Comparison of ENCODE assay signal across 8 cellular contexts in genomic region chr17:21252875-21253645, GRCh38. TPM values are rescaled to one million over a fixed set of nuclear protein-coding genes. Genes with fewer than 3 reads are reported as not detected.
DNase-seq lines count a peak whose midpoint lies in the region; ATAC-seq and TF ChIP-seq lines count a peak whose summit lies in the region.

NATD1 (minus strand) TSS chr17:21253410; CDS start chr17:21253264, 146 bp downstream.

- H3K4me1 ChIP-seq in CD8-positive, alpha-beta T cell (ENCODE audit: insufficient read depth, low read length) = peaks cover 17% of the 10 kb centered on the region
- H3K4me1 ChIP-seq in RWPE2 (ENCODE audit: insufficient read depth, poor library complexity, severe bottlenecking) = peaks cover 21% of the 10 kb centered on the region

- POLR2A ChIA-PET in CD8-positive, alpha-beta T cell (lab: Charles Lee) = interaction anchor here (0.6 to 2.1 kb wide), 6 partner anchors 15 to 210 kb away, joined by 3 to 5 read pairs (median 3); partner anchors contain the start of genes TMEM11 and USP22

- no peak for TF ChIP-seq CTCF in CD8-positive, alpha-beta T cell (IDR thresholded peaks at IDR 0.05)
- TF ChIP-seq CTCF in RWPE2 (IDR thresholded peaks at IDR 0.05; ENCODE audit: poor library complexity, severe bottlenecking) = no peak
- no peak for TF ChIP-seq CTCF in nephron progenitor cell (IDR thresholded peaks at IDR 0.05)

- H3K4me3 ChIP-seq in CD8-positive, alpha-beta T cell (ENCODE audit: low read depth, low read length) = peak within 1 kb of the TSS; percentile 73
- H3K4me3 ChIP-seq in RWPE2 (ENCODE audit: severe bottlenecking) = peak within 1 kb of the TSS; percentile 63

- H3K36me3 Mint-ChIP-seq in CD8-positive, alpha-beta T cell = no peaks in the 10 kb centered on the region
- H3K36me3 Mint-ChIP-seq in nephron progenitor cell (ENCODE audit: low read depth) = no peaks in the 10 kb centered on the region

- H3K27ac Mint-ChIP-seq in CD8-positive, alpha-beta T cell = peak within 1 kb of the TSS; percentile 92
- no peak within 1 kb of the TSS for H3K27ac Mint-ChIP-seq in nephron progenitor cell

- no peaks in the 10 kb centered on the region for H3K9me3 ChIP-seq in CD8-positive, alpha-beta T cell (ENCODE audit: low read length)
- H3K9me3 ChIP-seq in RWPE2 (ENCODE audit: severe bottlenecking) = no peaks in the 10 kb centered on the region

- intact Hi-C loops in CD8-positive, alpha-beta T cell (cut with DNase I, micrococcal nuclease) = loop anchor here (1.0 to 2.0 kb wide), 7 partner anchors 22 to 210 kb away; partner anchors contain the start of genes DHRS7B (in 2 of the 2), MAP2K3 (in 2 of the 2), TMEM11 (in 2 of the 2) and USP22 (in 1 of the 2)

- no peaks in the 10 kb centered on the region for H3K36me3 ChIP-seq in CD8-positive, alpha-beta T cell (ENCODE audit: insufficient read depth, low read length)
- H3K36me3 ChIP-seq in RWPE2 (ENCODE audit: low read depth) = no peaks in the 10 kb centered on the region

- CTCF ChIA-PET in CD8-positive, alpha-beta T cell (lab: Charles Lee) = interaction anchor here (0.8 to 0.9 kb wide), 2 partner anchors 26 to 154 kb away, joined by 3 read pairs; no protein-coding TSS in a partner anchor

- ATAC-seq in CD8-positive, alpha-beta T cell = peak; percentile 79
- ATAC-seq in GM19468 (IDR thresholded peaks at IDR 0.05; ENCODE audit: extremely low read depth, unreplicated experiment) = peak; percentile 62
- peak; percentile 56 for ATAC-seq in RWPE2 (ENCODE audit: low read depth)
- peak; percentile 61 for ATAC-seq in stimulated activated naive CD8-positive, alpha-beta T cell treated with anti-CD3 and anti-CD28 coated beads, Interleukin-15, Interleukin-2, amounts not matched to agents 100 U/mL and 50 U/mL, for 24 hours

- H3K27me3 ChIP-seq in CD8-positive, alpha-beta T cell (ENCODE audit: insufficient read depth, low read length) = no peaks in the 10 kb centered on the region
- H3K27me3 ChIP-seq in RWPE2 (ENCODE audit: insufficient read depth, poor library complexity, severe bottlenecking) = no peaks in the 10 kb centered on the region

- no peaks in the 10 kb centered on the region for H3K27me3 Mint-ChIP-seq in CD8-positive, alpha-beta T cell (ENCODE audit: low read depth)
- H3K27me3 Mint-ChIP-seq in nephron progenitor cell (ENCODE audit: low read depth, poor library complexity) = peaks cover 12% of the 10 kb centered on the region

- H3K27ac ChIP-seq in CD8-positive, alpha-beta T cell (ENCODE audit: low read depth, low read length) = peak within 1 kb of the TSS; percentile 64
- no peak within 1 kb of the TSS for H3K27ac ChIP-seq in RWPE2 (ENCODE audit: poor library complexity, severe bottlenecking)

- H3K9me3 Mint-ChIP-seq in CD8-positive, alpha-beta T cell = no peaks in the 10 kb centered on the region
- H3K9me3 Mint-ChIP-seq in nephron progenitor cell = no peaks in the 10 kb centered on the region

- DNase-seq in CD8-positive, alpha-beta T cell = peak; percentile 54 to 87 (median 75)
- DNase-seq in HUDEP-2 (lab: John Stamatoyannopoulos, UW; ENCODE audit: unreplicated experiment in 76 of 76) = peak in 72 of 76 experiments; percentile 9 to 84 (median 70)
- DNase-seq in RWPE2 (ENCODE audit: low spot score) = no peak
- peak; percentile 72 for DNase-seq in activated T-helper 9 cell treated with anti-CD3 and anti-CD28 coated beads, Interleukin-2, amount 50 U/mL, for 16 hours (ENCODE audit: low read depth)
- DNase-seq in fibroblast of the conjunctiva (ENCODE audit: low read depth) = peak; percentile 45
- DNase-seq in nephron progenitor cell = peak; percentile 78
- peak; percentile 80 for DNase-seq in stimulated activated naive CD8-positive, alpha-beta T cell treated with anti-CD3 and anti-CD28 coated beads, Interleukin-15, Interleukin-2, amounts not matched to agents 100 U/mL and 50 U/mL, for 24 hours

- H3K4me3 Mint-ChIP-seq in CD8-positive, alpha-beta T cell = peak within 1 kb of the TSS; percentile 86
- H3K4me3 Mint-ChIP-seq in nephron progenitor cell = peak within 1 kb of the TSS; percentile 83

- peaks cover 34% of the 10 kb centered on the region for H3K4me1 Mint-ChIP-seq in CD8-positive, alpha-beta T cell (ENCODE audit: low read depth)
- H3K4me1 Mint-ChIP-seq in nephron progenitor cell = peaks cover 22% of the 10 kb centered on the region

RNA-seq across cellular contexts. Expression of gene NATD1, which starts in this region (rescaled TPM):
- total RNA-seq in CD8-positive, alpha-beta T cell = 1 to 10 TPM; 6.3 to 6.6 TPM
